1 cellular context compared by ENCODE assay signal in the genomic region with DNA sequence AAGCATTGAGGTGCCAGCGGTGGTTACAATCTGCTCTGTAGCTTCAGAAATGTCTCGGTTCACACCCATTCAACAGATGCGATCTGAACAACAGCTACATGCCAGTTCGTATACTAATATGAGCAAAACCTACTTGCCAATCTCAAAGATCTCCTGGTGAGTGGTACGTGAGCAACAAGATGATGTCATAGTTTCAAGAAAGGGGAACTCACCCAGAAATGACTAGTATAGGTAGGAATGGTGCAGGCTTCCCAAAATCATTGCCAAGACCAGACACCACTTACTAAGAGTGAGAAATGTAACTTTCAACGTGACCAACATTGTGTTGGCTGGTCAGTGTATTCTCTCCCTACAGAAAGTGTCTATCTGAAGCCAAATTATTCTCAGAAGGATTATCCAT.
TF ChIP-seq lines count a peak whose summit lies in the region.

No MANE protein-coding gene starts in this region.

TF ChIP-seq in GM23338, 12 proteins besides CTCF, POLR2A, EP300 and RAD21 (continued from another document):
- TF ChIP-seq, protein P1, sequence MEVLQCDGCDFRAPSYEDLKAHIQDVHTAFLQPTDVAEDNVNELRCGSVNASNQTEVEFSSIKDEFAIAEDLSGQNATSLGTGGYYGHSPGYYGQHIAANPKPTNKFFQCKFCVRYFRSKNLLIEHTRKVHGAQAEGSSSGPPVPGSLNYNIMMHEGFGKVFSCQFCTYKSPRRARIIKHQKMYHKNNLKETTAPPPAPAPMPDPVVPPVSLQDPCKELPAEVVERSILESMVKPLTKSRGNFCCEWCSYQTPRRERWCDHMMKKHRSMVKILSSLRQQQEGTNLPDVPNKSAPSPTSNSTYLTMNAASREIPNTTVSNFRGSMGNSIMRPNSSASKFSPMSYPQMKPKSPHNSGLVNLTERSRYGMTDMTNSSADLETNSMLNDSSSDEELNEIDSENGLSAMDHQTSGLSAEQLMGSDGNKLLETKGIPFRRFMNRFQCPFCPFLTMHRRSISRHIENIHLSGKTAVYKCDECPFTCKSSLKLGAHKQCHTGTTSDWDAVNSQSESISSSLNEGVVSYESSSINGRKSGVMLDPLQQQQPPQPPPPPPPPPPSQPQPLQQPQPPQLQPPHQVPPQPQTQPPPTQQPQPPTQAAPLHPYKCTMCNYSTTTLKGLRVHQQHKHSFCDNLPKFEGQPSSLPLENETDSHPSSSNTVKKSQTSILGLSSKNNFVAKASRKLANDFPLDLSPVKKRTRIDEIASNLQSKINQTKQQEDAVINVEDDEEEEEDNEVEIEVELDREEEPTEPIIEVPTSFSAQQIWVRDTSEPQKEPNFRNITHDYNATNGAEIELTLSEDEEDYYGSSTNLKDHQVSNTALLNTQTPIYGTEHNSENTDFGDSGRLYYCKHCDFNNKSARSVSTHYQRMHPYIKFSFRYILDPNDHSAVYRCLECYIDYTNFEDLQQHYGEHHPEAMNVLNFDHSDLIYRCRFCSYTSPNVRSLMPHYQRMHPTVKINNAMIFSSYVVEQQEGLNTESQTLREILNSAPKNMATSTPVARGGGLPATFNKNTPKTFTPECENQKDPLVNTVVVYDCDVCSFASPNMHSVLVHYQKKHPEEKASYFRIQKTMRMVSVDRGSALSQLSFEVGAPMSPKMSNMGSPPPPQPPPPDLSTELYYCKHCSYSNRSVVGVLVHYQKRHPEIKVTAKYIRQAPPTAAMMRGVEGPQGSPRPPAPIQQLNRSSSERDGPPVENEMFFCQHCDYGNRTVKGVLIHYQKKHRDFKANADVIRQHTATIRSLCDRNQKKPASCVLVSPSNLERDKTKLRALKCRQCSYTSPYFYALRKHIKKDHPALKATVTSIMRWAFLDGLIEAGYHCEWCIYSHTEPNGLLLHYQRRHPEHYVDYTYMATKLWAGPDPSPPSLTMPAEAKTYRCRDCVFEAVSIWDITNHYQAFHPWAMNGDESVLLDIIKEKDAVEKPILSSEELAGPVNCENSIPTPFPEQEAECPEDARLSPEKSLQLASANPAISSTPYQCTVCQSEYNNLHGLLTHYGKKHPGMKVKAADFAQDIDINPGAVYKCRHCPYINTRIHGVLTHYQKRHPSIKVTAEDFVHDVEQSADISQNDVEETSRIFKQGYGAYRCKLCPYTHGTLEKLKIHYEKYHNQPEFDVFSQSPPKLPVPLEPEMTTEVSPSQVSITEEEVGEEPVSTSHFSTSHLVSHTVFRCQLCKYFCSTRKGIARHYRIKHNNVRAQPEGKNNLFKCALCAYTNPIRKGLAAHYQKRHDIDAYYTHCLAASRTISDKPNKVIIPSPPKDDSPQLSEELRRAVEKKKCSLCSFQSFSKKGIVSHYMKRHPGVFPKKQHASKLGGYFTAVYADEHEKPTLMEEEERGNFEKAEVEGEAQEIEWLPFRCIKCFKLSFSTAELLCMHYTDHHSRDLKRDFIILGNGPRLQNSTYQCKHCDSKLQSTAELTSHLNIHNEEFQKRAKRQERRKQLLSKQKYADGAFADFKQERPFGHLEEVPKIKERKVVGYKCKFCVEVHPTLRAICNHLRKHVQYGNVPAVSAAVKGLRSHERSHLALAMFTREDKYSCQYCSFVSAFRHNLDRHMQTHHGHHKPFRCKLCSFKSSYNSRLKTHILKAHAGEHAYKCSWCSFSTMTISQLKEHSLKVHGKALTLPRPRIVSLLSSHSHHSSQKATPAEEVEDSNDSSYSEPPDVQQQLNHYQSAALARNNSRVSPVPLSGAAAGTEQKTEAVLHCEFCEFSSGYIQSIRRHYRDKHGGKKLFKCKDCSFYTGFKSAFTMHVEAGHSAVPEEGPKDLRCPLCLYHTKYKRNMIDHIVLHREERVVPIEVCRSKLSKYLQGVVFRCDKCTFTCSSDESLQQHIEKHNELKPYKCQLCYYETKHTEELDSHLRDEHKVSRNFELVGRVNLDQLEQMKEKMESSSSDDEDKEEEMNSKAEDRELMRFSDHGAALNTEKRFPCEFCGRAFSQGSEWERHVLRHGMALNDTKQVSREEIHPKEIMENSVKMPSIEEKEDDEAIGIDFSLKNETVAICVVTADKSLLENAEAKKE (CRISPR knock-in tag; IDR thresholded peaks at IDR 0.05) = no peak
- TF ChIP-seq EZH2 (IDR thresholded peaks at IDR 0.05; ENCODE audit: low read depth, unreplicated experiment) (no peak), ZNF114 (CRISPR knock-in tag; IDR thresholded peaks at IDR 0.05) (no peak)
